Comparison of ENCODE assay signal across 8 cellular contexts in genomic region chr15:77179541-77179998, GRCh38.
DNase-seq lines count a peak whose midpoint lies in the region; ATAC-seq lines count a peak whose summit lies in the region.

No MANE protein-coding gene starts in this region.

- peaks cover 40% of the 10 kb centered on the region for H3K4me1 Mint-ChIP-seq in T-helper 1 cell treated with Interleukin-12 subunit alpha and Interleukin-12 subunit beta and Interleukin-4 antibody, amounts not matched to agents 30 μg/mL and 1 μg/mL, for 36 hours (ENCODE audit: low read depth)
- H3K4me1 Mint-ChIP-seq in natural killer cell treated with Interleukin-12 subunit alpha and Interleukin-12 subunit beta and Interleukin-15 and Interleukin-18, amount 100 ng/mL, for 72 hours (ENCODE audit: low read depth in 2 of 2), result peaks cover 49% of the 10 kb centered on the region in 2 donors

- H3K4me3 Mint-ChIP-seq in T-helper 1 cell treated with Interleukin-12 subunit alpha and Interleukin-12 subunit beta and Interleukin-4 antibody, amounts not matched to agents 30 μg/mL and 1 μg/mL, for 36 hours, result peak overlapping the region; percentile 47
- H3K4me3 Mint-ChIP-seq in natural killer cell treated with Interleukin-12 subunit alpha and Interleukin-12 subunit beta and Interleukin-15 and Interleukin-18, amount 100 ng/mL, for 72 hours, result peak overlapping the region; percentile 77

- DNase-seq in activated CD8-positive, alpha-beta memory T cell treated with anti-CD3 and anti-CD28 coated beads for 24 hours, result peak; percentile 67
- DNase-seq in activated CD8-positive, alpha-beta memory T cell treated with anti-CD3 and anti-CD28 coated beads, Interleukin-2, amount 50 U/mL, for 4 hours, result no peak
- peak; percentile 61 for DNase-seq in natural killer cell treated with Interleukin-12 subunit alpha and Interleukin-12 subunit beta and Interleukin-15 and Interleukin-18, amount 100 ng/mL, for 72 hours (ENCODE audit: low spot score)
- DNase-seq in medulla oblongata (ENCODE audit: extremely low spot score), result no peak

- no peaks in the 10 kb centered on the region for H3K27me3 Mint-ChIP-seq in T-helper 1 cell treated with Interleukin-12 subunit alpha and Interleukin-12 subunit beta and Interleukin-4 antibody, amounts not matched to agents 30 μg/mL and 1 μg/mL, for 36 hours (ENCODE audit: low read depth)
- H3K27me3 Mint-ChIP-seq in natural killer cell treated with Interleukin-12 subunit alpha and Interleukin-12 subunit beta and Interleukin-15 and Interleukin-18, amount 100 ng/mL, for 72 hours, result no peaks in the 10 kb centered on the region

- peaks cover 6% of the 10 kb centered on the region for H3K36me3 Mint-ChIP-seq in T-helper 1 cell treated with Interleukin-12 subunit alpha and Interleukin-12 subunit beta and Interleukin-4 antibody, amounts not matched to agents 30 μg/mL and 1 μg/mL, for 36 hours (ENCODE audit: low read depth)
- no peaks in the 10 kb centered on the region for H3K36me3 Mint-ChIP-seq in natural killer cell treated with Interleukin-12 subunit alpha and Interleukin-12 subunit beta and Interleukin-15 and Interleukin-18, amount 100 ng/mL, for 72 hours

- peak overlapping the region; percentile 85 for H3K27ac Mint-ChIP-seq in T-helper 1 cell treated with Interleukin-12 subunit alpha and Interleukin-12 subunit beta and Interleukin-4 antibody, amounts not matched to agents 30 μg/mL and 1 μg/mL, for 36 hours
- peak overlapping the region; percentile 65 to 86 for H3K27ac Mint-ChIP-seq in natural killer cell treated with Interleukin-12 subunit alpha and Interleukin-12 subunit beta and Interleukin-15 and Interleukin-18, amount 100 ng/mL, for 72 hours

- ATAC-seq in HG02763 (IDR thresholded peaks at IDR 0.05; ENCODE audit: unreplicated experiment) (peak; percentile 46), GM19455 (IDR thresholded peaks at IDR 0.05; ENCODE audit: unreplicated experiment) (no peak), GM21526 (IDR thresholded peaks at IDR 0.05; ENCODE audit: low FRiP score, unreplicated experiment) (no peak)
- peak; percentile 76 to 85 for ATAC-seq in natural killer cell treated with Interleukin-12 subunit alpha and Interleukin-12 subunit beta and Interleukin-15 and Interleukin-18, amount 100 ng/mL, for 72 hours

- H3K9me3 Mint-ChIP-seq in T-helper 1 cell treated with Interleukin-12 subunit alpha and Interleukin-12 subunit beta and Interleukin-4 antibody, amounts not matched to agents 30 μg/mL and 1 μg/mL, for 36 hours, result no peaks in the 10 kb centered on the region
- H3K9me3 Mint-ChIP-seq in natural killer cell treated with Interleukin-12 subunit alpha and Interleukin-12 subunit beta and Interleukin-15 and Interleukin-18, amount 100 ng/mL, for 72 hours, result peaks cover 4% of the 10 kb centered on the region

Comparison
In these comparisons a context has a peak if more than half of its experiments do, and no peak if none do; other contexts are left out.
1. DNase-seq: peak in activated CD8-positive, alpha-beta memory T cell treated with anti-CD3 and anti-CD28 coated beads for 24 hours (single experiment) and natural killer cell treated with Interleukin-12 subunit alpha and Interleukin-12 subunit beta and Interleukin-15 and Interleukin-18, amount 100 ng/mL, for 72 hours (single experiment); none in activated CD8-positive, alpha-beta memory T cell treated with anti-CD3 and anti-CD28 coated beads, Interleukin-2, amount 50 U/mL, for 4 hours (single experiment) and medulla oblongata (single experiment).
2. ATAC-seq: peak in HG02763 (single experiment) and natural killer cell treated with Interleukin-12 subunit alpha and Interleukin-12 subunit beta and Interleukin-15 and Interleukin-18, amount 100 ng/mL, for 72 hours (2 of 2); none in GM19455 (single experiment) and GM21526 (single experiment).